In the genomic region with DNA sequence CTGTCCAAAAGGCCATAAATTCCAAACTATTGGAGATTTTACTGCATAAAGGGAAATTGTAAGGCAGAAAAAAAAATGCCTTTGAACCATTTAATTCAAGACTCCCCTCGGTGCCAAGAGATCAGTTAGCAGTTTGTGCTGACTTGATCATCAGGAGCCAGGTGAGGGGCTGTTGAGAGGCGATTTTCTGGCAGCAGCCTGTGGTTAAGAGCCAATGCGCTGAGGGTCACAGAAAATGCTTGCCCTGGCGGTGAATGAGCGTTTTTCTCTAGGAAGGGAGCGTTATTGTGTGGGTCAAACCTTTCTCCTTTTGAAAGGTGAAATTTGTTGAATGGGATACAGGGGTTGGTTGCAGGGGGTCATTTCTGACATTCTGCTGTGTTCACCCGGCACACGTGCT, we compare ENCODE assay signal across 1 cellular context.
TF ChIP-seq lines count a peak whose summit lies in the region.

No MANE protein-coding gene starts in this region.

TF ChIP-seq in H1, 55 proteins besides CTCF, POLR2A, EP300 and RAD21 (continued from another document):
- no peak for TF ChIP-seq CBX8 (IDR thresholded peaks at IDR 0.05; ENCODE audit: borderline replicate concordance, low read depth, low read length)
